Comparison of ENCODE assay signal across 21 cellular contexts in the genomic region with DNA sequence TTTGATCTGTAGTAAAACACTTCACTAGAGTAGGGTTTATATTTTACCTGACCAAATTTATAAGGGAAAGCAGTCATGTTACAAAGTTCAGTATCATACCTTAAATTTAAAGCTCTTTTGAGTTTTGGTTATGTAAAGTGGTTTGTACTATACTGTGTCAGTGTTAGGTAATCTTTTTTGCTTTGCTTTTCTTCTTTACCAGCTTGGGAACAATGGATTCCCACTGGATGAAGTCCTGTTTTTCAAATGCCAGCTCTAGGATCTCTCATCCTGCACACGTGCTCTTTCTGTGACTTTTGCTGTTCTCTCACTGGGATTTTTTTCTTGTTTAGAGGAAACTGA. TPM values are rescaled to one million over a fixed set of nuclear protein-coding genes. Genes with fewer than 3 reads are reported as not detected.
A peak's percentile ranks its signal among the peaks of the same experiment; 100 is the strongest.
DNase-seq lines count a peak whose midpoint lies in the region; ATAC-seq, FAIRE-seq and TF ChIP-seq lines count a peak whose summit lies in the region.
"Had no signal": no experiment of that assay in that cellular context is flagged by ENCODE, and none has a peak within 500 bp of the region (broad histone marks: within the 10 kb centered on the region; RNA-seq: fewer than 3 reads in every experiment).

No MANE protein-coding gene starts in this region.

- H3K27ac ChIP-seq in HepG2 (ENCODE audit: extremely low read length, insufficient read depth, low read length) (no peak overlapping the region), right lobe of liver (no peak overlapping the region), esophagus muscularis mucosa (replicated peaks in 1 of 4) (peak overlapping the region in 3 of 4 donors; percentile 11 to 54 (median 30)), mucosa of rectum (ENCODE audit: low read depth in 2 of 2, low read length in 2 of 2) (peak overlapping the region; percentile 53 to 57), vagina (peak overlapping the region; percentile 12), left lung (no peak overlapping the region)
- H3K27ac ChIP-seq: A549, C4-2B, Peyer's patch had no signal

- CTCF ChIA-PET in HepG2 (lab: Yijun Ruan, JAX; ENCODE audit: low intra/inter-chr PET ratio, low total read pairs) = no interaction called here

- no TSS peak for BruUV-seq in HepG2 (replicated peaks; lab: Mats Ljungman, UMichigan)

- TF ChIP-seq RAD21 in HepG2 (CRISPR knock-in tag; IDR thresholded peaks at IDR 0.05) = no peak

- POLR2A ChIA-PET in HepG2 (lab: Yijun Ruan, JAX) = no interaction called here

- no peak for ATAC-seq in HepG2
- ATAC-seq in right lobe of liver = no peak
- no peak for ATAC-seq in left lung
- ATAC-seq: GM12878 had no signal

- peaks cover 9% of the 10 kb centered on the region for H3K79me2 ChIP-seq in HepG2 (ENCODE audit: insufficient read depth, low read length)

- TF ChIP-seq CTCF in HepG2 (CRISPR knock-in tag; IDR thresholded peaks at IDR 0.05) = no peak
- no peak for TF ChIP-seq CTCF in right lobe of liver (IDR thresholded peaks at IDR 0.05)
- TF ChIP-seq CTCF in esophagus muscularis mucosa (IDR thresholded peaks at IDR 0.05) = no peak
- TF ChIP-seq CTCF in vagina (IDR thresholded peaks at IDR 0.05) = no peak
- TF ChIP-seq CTCF in left lung (IDR thresholded peaks at IDR 0.05) = no peak

- H4K20me1 ChIP-seq in HepG2 (ENCODE audit: insufficient read depth, low read length) = no peaks in the 10 kb centered on the region

- TF ChIP-seq EP300 in HepG2 (IDR thresholded peaks at IDR 0.05; ENCODE audit: low read depth in 2 of 2, low read length in 2 of 2) (no peak), HepG2 (CRISPR knock-in tag; IDR thresholded peaks at IDR 0.05; ENCODE audit: borderline replicate concordance) (no peak), esophagus muscularis mucosa (IDR thresholded peaks at IDR 0.05) (no peak)

- H2AFZ ChIP-seq in HepG2 (ENCODE audit: low read length) = no peak overlapping the region

- DNase-seq in HepG2 (ENCODE audit: low spot score) = no peak
- no peak for DNase-seq in right lobe of liver
- no peak for DNase-seq in esophagus muscularis mucosa (ENCODE audit: extremely low spot score)
- no peak for DNase-seq in vagina (ENCODE audit: extremely low spot score in 2 of 2)
- DNase-seq in NCI-H1048 (lab: John Stamatoyannopoulos, UW) = no peak
- DNase-seq in left lung = no peak
- DNase-seq in NOMO-1 (lab: John Stamatoyannopoulos, UW; ENCODE audit: unreplicated experiment in 2 of 2) = no peak
- DNase-seq: activated CD4-positive, alpha-beta T cell treated with anti-CD3 and anti-CD28 coated beads for 1 hour; activated naive CD8-positive, alpha-beta T cell treated with anti-CD3 and anti-CD28 coated beads, Interleukin-2, amount 10 ng/mL, durations not matched to agents 7 days and 5 days; DMS153; GF-D8; NCI-H1436; NCI-H2171 treated with DMSO at 0.1 percent for 48 hours; NCI-H774; Peyer's patch; stimulated activated naive CD4-positive, alpha-beta T cell treated with Interleukin-2 at 50 U/mL for 16 hours had no signal

- H3K9ac ChIP-seq in HepG2 (ENCODE audit: insufficient read depth, low read depth, low read length) (no peak overlapping the region), mucosa of rectum (ENCODE audit: low read depth in 1 of 2, low read length in 2 of 2) (no peak overlapping the region)

- H3K36me3 ChIP-seq in HepG2 (replicated peaks in 1 of 2; ENCODE audit: control insufficient read depth in 1 of 2, insufficient read depth in 2 of 2, low read length in 2 of 2) = peaks cover 4 to 11% of the 10 kb centered on the region in 2 experiments; a peak in 4 of 5 replicates
- H3K36me3 ChIP-seq in right lobe of liver = no peaks in the 10 kb centered on the region
- peaks cover 4 to 9% (median 7%) of the 10 kb centered on the region in 4 donors for H3K36me3 ChIP-seq in esophagus muscularis mucosa
- H3K36me3 ChIP-seq in mucosa of rectum (ENCODE audit: control insufficient read depth in 2 of 2, insufficient read depth in 2 of 2, low read length in 2 of 2) = peaks cover 0 to 3% of the 10 kb centered on the region in 2 donors
- H3K36me3 ChIP-seq in vagina = no peaks in the 10 kb centered on the region
- H3K36me3 ChIP-seq in left lung = peaks cover 0 to 7% of the 10 kb centered on the region in 2 donors
- H3K36me3 ChIP-seq: Peyer's patch had no signal

- peaks cover 54% of the 10 kb centered on the region for H3K4me1 ChIP-seq in HepG2 (ENCODE audit: insufficient read depth, low read length)
- peaks cover 0 to 4% (median 0%) of the 10 kb centered on the region in 4 donors for H3K4me1 ChIP-seq in right lobe of liver
- peaks cover 16 to 36% (median 34%) of the 10 kb centered on the region in 4 donors for H3K4me1 ChIP-seq in esophagus muscularis mucosa
- peaks cover 0 to 16% of the 10 kb centered on the region in 2 donors for H3K4me1 ChIP-seq in mucosa of rectum (ENCODE audit: control insufficient read depth in 2 of 2, insufficient read depth in 2 of 2, low read length in 2 of 2)
- H3K4me1 ChIP-seq in vagina = no peaks in the 10 kb centered on the region
- H3K4me1 ChIP-seq in left lung = peaks cover 0 to 18% of the 10 kb centered on the region in 2 donors

- TF ChIP-seq POLR2A in HepG2 (IDR thresholded peaks at IDR 0.05; ENCODE audit: insufficient read depth in 1 of 2, low read depth in 2 of 2, low read length in 2 of 2) (no peak), right lobe of liver (IDR thresholded peaks at IDR 0.05) (no peak), esophagus muscularis mucosa (IDR thresholded peaks at IDR 0.05; ENCODE audit: low read depth) (no peak), vagina (IDR thresholded peaks at IDR 0.05) (no peak)

- no peak for FAIRE-seq in HepG2 (lab: Jason Lieb, UNC)
- FAIRE-seq: A549, endometrium, GM12878 had no signal

- no peak overlapping the region for H3K4me2 ChIP-seq in HepG2 (ENCODE audit: low read depth, low read length)

- in situ Hi-C loops in HepG2 (cut with HindIII; ENCODE audit: extremely low pct_ligation_motif_present, low pct_unique_long_range_greater_than_20kb) = no loop called here

- intact Hi-C loops in HepG2 (cut with micrococcal nuclease; ENCODE audit: unreplicated experiment) = no loop called here
- intact Hi-C loops in right lobe of liver (cut with DNase I) = no loop called here
- intact Hi-C loops in esophagus muscularis mucosa (cut with DNase I) = loop anchor here (5.0 kb wide), 1 partner anchor 36 kb away; no protein-coding TSS in a partner anchor
- intact Hi-C loops in vagina (cut with DNase I) = no loop called here
- intact Hi-C loops in left lung (cut with DNase I) = no loop called here

- H3K9me3 ChIP-seq in HepG2 (ENCODE audit: low read length) (no peaks in the 10 kb centered on the region), right lobe of liver (no peaks in the 10 kb centered on the region), esophagus muscularis mucosa (no peaks in the 10 kb centered on the region), mucosa of rectum (ENCODE audit: control insufficient read depth in 2 of 2, low read length in 2 of 2) (no peaks in the 10 kb centered on the region), vagina (no peaks in the 10 kb centered on the region), left lung (no peaks in the 10 kb centered on the region)
- H3K9me3 ChIP-seq: Peyer's patch had no signal

- 0% methylated on average over 1 of the region's 1 CpG for WGBS in HepG2 (ENCODE audit: low lambda C conversion rate)
- WGBS in right lobe of liver (ENCODE audit: insufficient coverage, low coverage, low lambda C conversion rate, missing lambda C conversion rate) = 0% methylated on average over 1 of the region's 1 CpG
- 0% methylated on average over 1 of the region's 1 CpG for WGBS in esophagus muscularis mucosa

- no peaks in the 10 kb centered on the region for H3K27me3 ChIP-seq in HepG2 (ENCODE audit: control insufficient read depth in 1 of 2, insufficient read depth in 2 of 2, low read length in 2 of 2)
- H3K27me3 ChIP-seq in right lobe of liver = no peaks in the 10 kb centered on the region
- no peaks in the 10 kb centered on the region for H3K27me3 ChIP-seq in esophagus muscularis mucosa
- H3K27me3 ChIP-seq in mucosa of rectum (ENCODE audit: control insufficient read depth in 2 of 2, insufficient read depth in 2 of 2, low read length in 2 of 2) = no peaks in the 10 kb centered on the region
- no peaks in the 10 kb centered on the region for H3K27me3 ChIP-seq in vagina
- no peaks in the 10 kb centered on the region for H3K27me3 ChIP-seq in left lung
- H3K27me3 ChIP-seq: Peyer's patch had no signal

- H3K4me3 ChIP-seq in HepG2 (replicated peaks in 1 of 3; ENCODE audit: insufficient read depth in 1 of 3, low read depth in 2 of 3, low read length in 3 of 3) = no peak overlapping the region
- H3K4me3 ChIP-seq in right lobe of liver = no peak overlapping the region
- H3K4me3 ChIP-seq in esophagus muscularis mucosa = no peak overlapping the region
- no peak overlapping the region for H3K4me3 ChIP-seq in mucosa of rectum (ENCODE audit: low read length in 2 of 2)
- no peak overlapping the region for H3K4me3 ChIP-seq in vagina
- no peak overlapping the region for H3K4me3 ChIP-seq in left lung
- H3K4me3 ChIP-seq: A549, GM12878, Peyer's patch had no signal

TF ChIP-seq in HepG2, 621 proteins besides CTCF, POLR2A, EP300 and RAD21 (continues in another document):
- no peak for TF ChIP-seq HOXA7 (CRISPR knock-in tag; IDR thresholded peaks at IDR 0.05)

RNA-seq across cellular contexts. Expression of gene CYSTM1, which starts 15.9 kb away (rescaled TPM):
- total RNA-seq in HepG2 (2016; rRNA removed; fragmentation: Illumina TruSeq; extraction: Trizol) (40.0 and 52.7 TPM in 2 replicates), right lobe of liver (10 to 100 TPM; 15.5 to 78.0 (median 29.8) TPM), esophagus muscularis mucosa (10 to 100 TPM; 54.0 to 81.0 (median 67.8) TPM), vagina (51.6 TPM), left lung (10 to 100 TPM; 85.2 to 90.4 TPM)
- 16.3 and 21.9 TPM in 2 replicates for total RNA-seq in HepG2 (2016; cell fraction: cytosol; rRNA removed; fragmentation: Illumina TruSeq; extraction: Trizol; ENCODE audit: low read depth)
- total RNA-seq in HepG2 (2016; cell fraction: insoluble cytoplasmic fraction; rRNA removed; fragmentation: Illumina TruSeq; extraction: Trizol) = 37.6 and 58.4 TPM in 2 replicates
- 15.0 and 21.9 TPM in 2 replicates for total RNA-seq in HepG2 (2016; cell fraction: membrane; rRNA removed; fragmentation: Illumina TruSeq; extraction: Trizol)
- 17.2 and 20.7 TPM in 2 replicates for total RNA-seq in HepG2 (2016; cell fraction: nucleus; rRNA removed; fragmentation: Illumina TruSeq; extraction: Trizol)
- 73.4 and 85.0 TPM in 2 replicates for polyA plus RNA-seq in HepG2 (2011; rRNA removed)
- 80.7 and 95.8 TPM in 2 replicates for polyA plus RNA-seq in HepG2 (2011; cell fraction: cytosol; rRNA removed)
- 17.5 and 23.1 TPM in 2 replicates for polyA plus RNA-seq in HepG2 (2011; cell fraction: nucleus; rRNA removed)
- 32.8 and 35.3 TPM in 2 replicates for polyA plus RNA-seq in HepG2 (2012)
- polyA plus RNA-seq in HepG2 (2016; cell fraction: cytosol; fragmentation: Illumina TruSeq; extraction: Trizol; ENCODE audit: low read depth) = 23.1 and 29.4 TPM in 2 replicates
- 83.1 and 90.8 TPM in 2 replicates for polyA plus RNA-seq in HepG2 (2016; cell fraction: insoluble cytoplasmic fraction; fragmentation: Illumina TruSeq; extraction: Trizol; ENCODE audit: low read depth)
- polyA plus RNA-seq in HepG2 (2016; cell fraction: membrane; fragmentation: Illumina TruSeq; extraction: Trizol; ENCODE audit: low read depth) = 20.1 and 22.6 TPM in 2 replicates
- 32.0 and 35.2 TPM in 2 replicates for polyA plus RNA-seq in HepG2 (2016; cell fraction: nucleus; fragmentation: Illumina TruSeq; extraction: Trizol; ENCODE audit: insufficient read depth, low read depth)
- 67.0 and 122 TPM in 2 replicates for polyA minus RNA-seq in HepG2 (2011; rRNA and poly(A)+ RNA removed; ENCODE audit: low replicate concordance)
- 18.4 and 25.9 TPM in 2 replicates for polyA minus RNA-seq in HepG2 (2011; cell fraction: cytosol; rRNA and poly(A)+ RNA removed)
- 12.2 and 14.5 TPM in 2 replicates for polyA minus RNA-seq in HepG2 (2011; cell fraction: nucleus; rRNA and poly(A)+ RNA removed)

Comparison
In these comparisons a context has a peak if more than half of its experiments do, and no peak if none do; other contexts are left out.
1. H3K27ac ChIP-seq: peak in esophagus muscularis mucosa (3 of 4), mucosa of rectum (2 of 2) and vagina (single experiment); none in HepG2 (single experiment), right lobe of liver (0 of 3) and left lung (0 of 2).